Comparison of ENCODE assay signal across 18 cellular contexts in the genomic region with DNA sequence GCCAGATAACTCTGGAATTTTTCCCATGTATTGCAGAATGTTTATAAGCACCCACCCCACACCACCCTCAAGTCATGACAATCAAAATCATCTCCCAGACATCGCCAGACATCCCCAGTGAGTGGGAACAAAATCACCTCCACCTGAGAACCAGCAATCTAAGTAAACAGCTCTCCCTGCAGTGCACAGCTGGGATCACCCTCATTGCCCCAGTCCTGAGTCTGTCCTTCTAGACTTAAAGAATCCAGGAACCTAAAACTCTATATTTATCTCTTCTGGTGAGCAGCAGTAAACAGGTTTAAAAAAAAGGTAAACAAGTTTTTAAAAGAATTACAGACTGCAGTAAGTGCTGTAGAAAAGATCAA. TPM values are rescaled to one million over a fixed set of nuclear protein-coding genes. Genes with fewer than 3 reads are reported as not detected.
DNase-seq lines count a peak whose midpoint lies in the region; ATAC-seq, FAIRE-seq and TF ChIP-seq lines count a peak whose summit lies in the region.
"Had no signal": no experiment of that assay in that cellular context is flagged by ENCODE, and none has a peak within 500 bp of the region (broad histone marks: within the 10 kb centered on the region; RNA-seq: fewer than 3 reads in every experiment).

No MANE protein-coding gene starts in this region.

- H2AFZ ChIP-seq in GM23338 (no peak overlapping the region), K562 (ENCODE audit: low read depth, low read length) (no peak overlapping the region), neural progenitor cell (replicated peaks) (no peak overlapping the region)

- no peak overlapping the region for H3K4me3 ChIP-seq in A549
- no peak overlapping the region for H3K4me3 ChIP-seq in GM23338
- H3K4me3 ChIP-seq in K562 = no peak overlapping the region
- H3K4me3 ChIP-seq in neural progenitor cell = no peak overlapping the region
- H3K4me3 ChIP-seq: HAP-1 had no signal

- CTCF ChIA-PET in A549 (lab: Yijun Ruan, JAX) = interaction anchor here (1.3 kb wide), 1 partner anchor 11 kb away, joined by 3 read pairs; no protein-coding TSS in a partner anchor
- CTCF ChIA-PET in K562 (lab: Yijun Ruan, JAX; ENCODE audit: low intra/inter-chr PET ratio) = no interaction called here

- H3K4me1 Mint-ChIP-seq in GM23338 (no peaks in the 10 kb centered on the region; the same call in 2 of the 3 replicates), neural progenitor cell (no peaks in the 10 kb centered on the region)
- no peaks in the 10 kb centered on the region for H3K4me1 Mint-ChIP-seq in stimulated activated naive CD8-positive, alpha-beta T cell treated with anti-CD3 and anti-CD28 coated beads, Interleukin-15, amount 100 ng/mL, for 72 hours
- H3K4me1 Mint-ChIP-seq: B cell had no signal

- TF ChIP-seq CTCF in A549 (IDR thresholded peaks at IDR 0.05) (no peak), GM23338 (conservative IDR thresholded peaks at IDR 0.05; ENCODE audit: low read depth in 2 of 2) (0 out of 4 replicates have a peak, but pooled peaks of 1 of the 2 experiments have one; percentile 14), K562 (IDR thresholded peaks at IDR 0.05 in 2 of 3, conservative IDR thresholded peaks at IDR 0.05 in 1 of 3; ENCODE audit: insufficient read depth in 2 of 3, low read depth in 1 of 3, low read length in 3 of 3) (no peak), neural progenitor cell (IDR thresholded peaks at IDR 0.05) (peak; percentile 12)

- H3K9me3 Mint-ChIP-seq in GM23338 = peaks cover 20% of the 10 kb centered on the region
- peaks cover 4% of the 10 kb centered on the region for H3K9me3 Mint-ChIP-seq in neural progenitor cell
- peaks cover under 1 to 8% of the 10 kb centered on the region in 2 donors for H3K9me3 Mint-ChIP-seq in stimulated activated naive CD8-positive, alpha-beta T cell treated with anti-CD3 and anti-CD28 coated beads, Interleukin-15, amount 100 ng/mL, for 72 hours

- H3K9me3 ChIP-seq in A549 (no peaks in the 10 kb centered on the region), K562 (replicated peaks; ENCODE audit: control insufficient read depth, insufficient read depth, low read depth, low read length) (no peaks in the 10 kb centered on the region), neural progenitor cell (ENCODE audit: low read depth) (no peaks in the 10 kb centered on the region)
- H3K9me3 ChIP-seq: HAP-1 had no signal

- no peaks in the 10 kb centered on the region for H3K79me2 ChIP-seq in GM23338 (replicated peaks; ENCODE audit: insufficient read depth)
- H3K79me2 ChIP-seq in K562 (ENCODE audit: control insufficient read depth, insufficient read depth, low read length) = no peaks in the 10 kb centered on the region
- no peaks in the 10 kb centered on the region for H3K79me2 ChIP-seq in neural progenitor cell (ENCODE audit: low read depth)

- H3K4me1 ChIP-seq in A549 (no peaks in the 10 kb centered on the region), GM23338 (ENCODE audit: insufficient read depth) (no peaks in the 10 kb centered on the region), K562 (replicated peaks in 1 of 2; ENCODE audit: control insufficient read depth in 2 of 2, insufficient read depth in 2 of 2, low read length in 2 of 2) (no peaks in the 10 kb centered on the region), neural progenitor cell (no peaks in the 10 kb centered on the region)
- H3K4me1 ChIP-seq: HAP-1 had no signal

- no peak overlapping the region for H3K27ac Mint-ChIP-seq in GM23338
- no peak overlapping the region for H3K27ac Mint-ChIP-seq in neural progenitor cell
- H3K27ac Mint-ChIP-seq in stimulated activated naive CD8-positive, alpha-beta T cell treated with anti-CD3 and anti-CD28 coated beads, Interleukin-15, amount 100 ng/mL, for 72 hours = no peak overlapping the region
- H3K27ac Mint-ChIP-seq: B cell; CD4-positive, alpha-beta T cell had no signal

- H3K36me3 Mint-ChIP-seq in GM23338 (ENCODE audit: low read depth) (peaks cover 9% of the 10 kb centered on the region), neural progenitor cell (no peaks in the 10 kb centered on the region)

- H3K27ac ChIP-seq in A549 (no peak overlapping the region), GM23338 (ENCODE audit: low read depth) (no peak overlapping the region), K562 (ENCODE audit: extremely low read depth, low read depth, low read length) (no peak overlapping the region), neural progenitor cell (no peak overlapping the region)

- TF ChIP-seq EP300 in A549 (IDR thresholded peaks at IDR 0.05) (no peak), K562 (IDR thresholded peaks at IDR 0.05; ENCODE audit: low read length) (no peak)

- TF ChIP-seq RAD21 in A549 (conservative IDR thresholded peaks at IDR 0.05 in 1 of 2, IDR thresholded peaks at IDR 0.05 in 1 of 2) (no peak), K562 (CRISPR knock-in tag; conservative IDR thresholded peaks at IDR 0.05 in 1 of 2, IDR thresholded peaks at IDR 0.05 in 1 of 2) (no peak)

- 0% methylated on average over 1 of the region's 1 CpG for WGBS in A549 (ENCODE audit: missing lambda C conversion rate)
- WGBS in K562 (ENCODE audit: insufficient coverage, low coverage, missing lambda C conversion rate) = 0% methylated on average over 1 of the region's 1 CpG

- H3K4me3 Mint-ChIP-seq in GM23338 (no peak overlapping the region), neural progenitor cell (peak overlapping the region; percentile 30)
- H3K4me3 Mint-ChIP-seq in stimulated activated naive CD8-positive, alpha-beta T cell treated with anti-CD3 and anti-CD28 coated beads, Interleukin-15, amount 100 ng/mL, for 72 hours = no peak overlapping the region
- H3K4me3 Mint-ChIP-seq: B cell; CD4-positive, alpha-beta T cell had no signal

- FAIRE-seq in A549 (lab: Jason Lieb, UNC) = no peak
- FAIRE-seq in K562 (lab: Jason Lieb, UNC) = no peak
- FAIRE-seq: GM12892, HepG2, HTR-8/SVneo had no signal

- DNase-seq in A549 (ENCODE audit: low read depth in 1 of 2, low spot score in 1 of 2) = no peak
- DNase-seq in GM23338 (ENCODE audit: low spot score) = no peak
- DNase-seq in K562 (ENCODE audit: extremely low read depth in 1 of 4, low spot score in 3 of 4) = no peak
- no peak for DNase-seq in neural progenitor cell (ENCODE audit: low spot score)
- no peak for DNase-seq in NCI-H345 (lab: John Stamatoyannopoulos, UW)
- DNase-seq in epidermal melanocyte (ENCODE audit: insufficient read length, low spot score) = no peak
- no peak for DNase-seq in stimulated activated naive CD8-positive, alpha-beta T cell treated with anti-CD3 and anti-CD28 coated beads, Interleukin-15, amount 100 ng/mL, for 72 hours
- DNase-seq: CD4-positive, alpha-beta T cell; DMS79; Karpas-422 had no signal

- TF ChIP-seq POLR2A in A549 (IDR thresholded peaks at IDR 0.05; ENCODE audit: low read length) (no peak), K562 (conservative IDR thresholded peaks at IDR 0.05) (no peak)

- POLR2A ChIA-PET in A549 (lab: Yijun Ruan, JAX) (no interaction called here), K562 (lab: Yijun Ruan, JAX) (no interaction called here)

- H3K27me3 ChIP-seq in GM23338 (ENCODE audit: insufficient read depth) (no peaks in the 10 kb centered on the region), K562 (ENCODE audit: control insufficient read depth in 2 of 2, insufficient read depth in 2 of 2, low read length in 2 of 2) (no peaks in the 10 kb centered on the region), neural progenitor cell (no peaks in the 10 kb centered on the region)

- in situ Hi-C loops in K562 (cut with MboI) = no loop called here

- H3K4me2 ChIP-seq in A549 = no peak overlapping the region
- no peak overlapping the region for H3K4me2 ChIP-seq in GM23338
- no peak overlapping the region for H3K4me2 ChIP-seq in K562 (ENCODE audit: insufficient read depth, low read length)
- H3K4me2 ChIP-seq in neural progenitor cell = no peak overlapping the region

- H3K9me2 ChIP-seq in GM23338 (ENCODE audit: insufficient read depth) = no peaks in the 10 kb centered on the region

- no peaks in the 10 kb centered on the region for H3K9me1 ChIP-seq in K562 (ENCODE audit: control insufficient read depth, insufficient read depth, low read length)

- intact Hi-C loops in K562 (cut with micrococcal nuclease) = no loop called here

- H4K20me1 ChIP-seq in GM23338 (replicated peaks; ENCODE audit: insufficient read depth) = no peaks in the 10 kb centered on the region
- H4K20me1 ChIP-seq in K562 (replicated peaks; ENCODE audit: control insufficient read depth, insufficient read depth, low read length) = no peaks in the 10 kb centered on the region
- no peaks in the 10 kb centered on the region for H4K20me1 ChIP-seq in neural progenitor cell (ENCODE audit: low read depth)

- no peak overlapping the region for H3K9ac ChIP-seq in K562 (ENCODE audit: insufficient read depth in 1 of 2, low read depth in 2 of 2, low read length in 2 of 2)
- H3K9ac ChIP-seq in neural progenitor cell = no peak overlapping the region

- no peaks in the 10 kb centered on the region for H3K36me3 ChIP-seq in GM23338 (ENCODE audit: insufficient read depth)
- H3K36me3 ChIP-seq in K562 (ENCODE audit: control insufficient read depth, insufficient read depth, low read length) = no peaks in the 10 kb centered on the region
- H3K36me3 ChIP-seq in neural progenitor cell = no peaks in the 10 kb centered on the region
- H3K36me3 ChIP-seq: HAP-1 had no signal

- ATAC-seq in A549 (no peak), GM23338 (peak; percentile 72), K562 (no peak)
- ATAC-seq in stimulated activated naive CD8-positive, alpha-beta T cell treated with anti-CD3 and anti-CD28 coated beads, Interleukin-15, amount 100 ng/mL, for 72 hours = no peak
- ATAC-seq: HepG2 had no signal

- no TSS peak for BruUV-seq in K562 (replicated peaks; lab: Mats Ljungman, UMichigan)

- H3K27me3 Mint-ChIP-seq in GM23338 (ENCODE audit: insufficient read depth, low read depth, poor library complexity) (no peaks in the 10 kb centered on the region), neural progenitor cell (ENCODE audit: insufficient read depth, low read depth) (peaks cover 12% of the 10 kb centered on the region)
- H3K27me3 Mint-ChIP-seq in stimulated activated naive CD8-positive, alpha-beta T cell treated with anti-CD3 and anti-CD28 coated beads, Interleukin-15, amount 100 ng/mL, for 72 hours = peaks cover 12% of the 10 kb centered on the region

- H3F3A ChIP-seq in GM23338 (replicated peaks; ENCODE audit: low read depth) (no peaks in the 10 kb centered on the region), neural progenitor cell (ENCODE audit: low read depth) (peaks cover 5% of the 10 kb centered on the region)

RNA-seq across cellular contexts. Expression of gene CMKLR1, which starts 43.3 kb away (rescaled TPM):
- polyA plus RNA-seq in A549 (2011; rRNA removed) (not detected in 2 replicates), A549 (2017; fragmentation: RNase III; extraction: RNeasy Plus Mini Kit Qiagen cat#74134 plus additional on column Dnase treatment) (not detected in 3 replicates), GM23338 (2016; fragmentation: Nextera tagmentation; extraction: Ambion mirVana) (0.40 and 0.71 TPM in 2 replicates), K562 (2011; rRNA removed) (0.30 and 1.4 TPM in 2 replicates), K562 (2014; fragmentation: Illumina TruSeq; extraction: Trizol) (0.33 and 0.67 TPM in 2 replicates), K562 (2014; fragmentation: Nextera tagmentation; extraction: Ambion mirVana) (under 1 TPM; 0.11 to 0.13 TPM), K562 (2014; rRNA removed) (0.12 and 0.36 TPM in 2 replicates)
- not detected in 2 replicates for polyA plus RNA-seq in A549 (2012; cell fraction: cytosol; rRNA removed)
- not detected in 2 replicates for polyA plus RNA-seq in A549 (2012; cell fraction: nucleus; rRNA removed)
- 0.04 TPM in 1 of 2 replicates, not detected in the other for polyA minus RNA-seq in A549 (2011; rRNA and poly(A)+ RNA removed)
- total RNA-seq in GM23338 (2014; rRNA removed; shearing (Covaris generic)) = 1.6 and 2.6 TPM in 2 replicates
- 3.0 and 7.0 TPM in 2 replicates for total RNA-seq in K562 (2011; cell fraction: chromatin; rRNA removed; ENCODE audit: low replicate concordance)
- 3.2 and 3.4 TPM in 2 replicates for total RNA-seq in K562 (2011; cell fraction: nucleolus; rRNA removed)
- total RNA-seq in K562 (2011; cell fraction: nucleoplasm; rRNA removed) = 3.7 and 4.0 TPM in 2 replicates
- total RNA-seq in K562 (2014; rRNA removed) (0.16 and 0.32 TPM in 2 replicates), K562 (2014; rRNA removed; fragmentation: Illumina TruSeq; extraction: Trizol) (0.11 and 0.29 TPM in 2 replicates), K562 (2015; rRNA removed; fragmentation: Illumina TruSeq; extraction: Trizol) (0.15 and 0.33 TPM in 2 replicates), K562 (2021) (0.20 and 0.29 TPM in 2 replicates), neural progenitor cell (ENCODE audit: low replicate concordance) (0.09 TPM in 1 of 2 replicates, not detected in the other)
- polyA plus RNA-seq in K562 (2011; cell fraction: cytosol; rRNA removed) = 0.28 and 1.0 TPM in 2 replicates
- polyA plus RNA-seq in K562 (2011; cell fraction: nucleus; rRNA removed) = 0.41 and 1.3 TPM in 2 replicates
- 0.11 and 0.25 TPM in 2 replicates for polyA plus RNA-seq in K562 (2012)
- 0.42 and 2.6 TPM in 2 replicates for polyA minus RNA-seq in K562 (2011; rRNA and poly(A)+ RNA removed)
- 1.2 TPM in 1 of 2 replicates, not detected in the other for polyA minus RNA-seq in K562 (2011; cell fraction: cytosol; rRNA and poly(A)+ RNA removed)
- polyA minus RNA-seq in K562 (2011; cell fraction: nucleus; rRNA and poly(A)+ RNA removed) = 0.22 and 1.1 TPM in 2 replicates
- total RNA-seq: A172; Calu3; CD4-positive, alpha-beta T cell; G401; HepG2 had no signal
- polyA plus RNA-seq: HepG2 had no signal

Comparison
In these comparisons a context has a peak if more than half of its experiments do, and no peak if none do; other contexts are left out.
1. Of the 35 proteins assayed by ChIP-seq in both K562 and A549: peak only in K562: none; only in A549: none; in both: REST; in neither: 34.